In the genomic region with DNA sequence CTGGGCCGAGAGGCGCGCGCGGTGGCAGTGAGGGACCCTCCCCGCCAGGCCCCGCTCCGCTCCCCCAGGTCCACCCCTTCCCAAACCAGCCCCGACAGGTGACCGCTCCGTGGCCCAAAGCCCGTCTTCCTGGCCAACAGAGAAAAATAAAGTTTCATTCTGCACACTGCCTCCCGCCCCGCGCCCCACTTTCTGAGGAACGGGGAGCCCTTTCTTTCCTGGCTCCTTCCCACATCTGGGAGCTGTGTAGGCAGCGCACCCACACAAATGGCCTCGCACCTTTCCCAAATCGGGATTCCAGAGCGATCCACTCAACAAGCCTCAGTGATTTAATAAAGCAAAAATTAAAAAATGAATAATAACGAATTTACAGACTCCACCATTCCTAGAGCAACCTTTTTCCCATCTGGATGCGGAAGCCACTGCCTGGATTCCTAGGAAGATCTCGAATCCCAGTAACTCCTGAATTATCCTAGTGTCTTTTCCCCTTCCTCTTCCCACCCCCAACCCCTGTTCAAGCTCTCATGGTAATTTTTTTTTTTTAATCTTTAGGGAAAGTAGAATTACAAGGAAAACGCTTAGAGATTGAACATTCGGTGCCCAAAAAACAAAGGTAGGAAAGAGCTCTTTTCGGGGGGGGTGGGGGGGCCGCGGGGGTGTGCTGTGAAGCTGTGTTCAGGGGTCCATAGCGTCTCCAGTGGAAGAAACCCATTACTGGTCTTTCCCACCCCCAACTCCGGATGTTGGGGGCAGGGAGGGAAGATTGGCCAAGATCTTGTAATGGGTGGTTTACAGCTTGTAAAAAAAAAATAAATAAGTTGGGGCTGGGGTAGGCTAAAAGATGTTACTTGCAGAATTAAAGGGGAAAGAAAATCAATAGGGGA, we compare ENCODE assay signal across 9 cellular contexts. TPM values are rescaled to one million over a fixed set of nuclear protein-coding genes. Genes with fewer than 3 reads are reported as not detected.
DNase-seq lines count a peak whose midpoint lies in the region; ATAC-seq and TF ChIP-seq lines count a peak whose summit lies in the region.
"Had no signal": no experiment of that assay in that cellular context is flagged by ENCODE, and none has a peak within 500 bp of the region (broad histone marks: within the 10 kb centered on the region; RNA-seq: fewer than 3 reads in every experiment).

No MANE protein-coding gene starts in this region.

- no peaks in the 10 kb centered on the region for H3K9me3 ChIP-seq in Caco-2

- H3K4me3 Mint-ChIP-seq in Caco-2 (ENCODE audit: unreplicated experiment): peak overlapping the region; percentile 86
- peak overlapping the region in 3 of 4 donors; percentile 81 to 83 (median 82) for H3K4me3 Mint-ChIP-seq in IgD-negative memory B cell
- peak overlapping the region; percentile 69 for H3K4me3 Mint-ChIP-seq in central memory CD8-positive, alpha-beta T cell
- peak overlapping the region; percentile 70 for H3K4me3 Mint-ChIP-seq in natural killer cell

- H3K4me1 Mint-ChIP-seq in Caco-2 (ENCODE audit: low read depth, unreplicated experiment) (peaks cover 43% of the 10 kb centered on the region), IgD-negative memory B cell (peaks cover 14 to 20% (median 15%) of the 10 kb centered on the region in 3 donors), natural killer cell (peaks cover 13 to 37% of the 10 kb centered on the region in 2 donors)
- peaks cover 24% of the 10 kb centered on the region for H3K4me1 Mint-ChIP-seq in central memory CD8-positive, alpha-beta T cell

- no peak for ATAC-seq in central memory CD8-positive, alpha-beta T cell (replicated peaks; ENCODE audit: extremely low read depth, poor library complexity, severe bottlenecking)
- no peak for ATAC-seq in natural killer cell

- POLR2A ChIA-PET in Caco-2 (lab: Charles Lee): interaction anchor here (0.6 to 4.9 kb wide), 15 partner anchors 7 to 383 kb away, joined by 3 to 73 read pairs (median 6); a partner anchor contains a TSS

- H3K4me1 ChIP-seq in Caco-2: peaks cover 46% of the 10 kb centered on the region

- peak overlapping the region; percentile 94 for H3K27ac Mint-ChIP-seq in Caco-2 (ENCODE audit: unreplicated experiment)
- H3K27ac Mint-ChIP-seq in IgD-negative memory B cell: peak overlapping the region in 2 of 3 donors; percentile 74 to 81
- H3K27ac Mint-ChIP-seq in central memory CD8-positive, alpha-beta T cell (ENCODE audit: low read depth): peak overlapping the region; percentile 29
- no peak overlapping the region for H3K27ac Mint-ChIP-seq in natural killer cell

- peak in 1 of 2 experiments; percentile 59 for DNase-seq in Caco-2
- no peak for DNase-seq in central memory CD8-positive, alpha-beta T cell (ENCODE audit: low spot score in 2 of 2)
- no peak for DNase-seq in natural killer cell
- DNase-seq in cerebellum (ENCODE audit: low spot score): no peak
- DNase-seq in retina: no peak
- no peak for DNase-seq in NK-92 treated with Interleukin-12 subunit alpha and Interleukin-12 subunit beta, amount 100 ng/mL, for 24 hours (lab: John Stamatoyannopoulos, UW)
- DNase-seq in NCI-H1092 (lab: John Stamatoyannopoulos, UW): no peak
- DNase-seq: NCI-H1092 treated with DMSO at 0.1 percent for 48 hours had no signal

- no TSS peak for BruUV-seq in Caco-2 (replicated peaks; lab: Mats Ljungman, UMichigan)

- no peaks in the 10 kb centered on the region for H3K36me3 ChIP-seq in Caco-2 (ENCODE audit: control insufficient read depth, insufficient read depth, low read length)

- H3K36me3 Mint-ChIP-seq in Caco-2 (ENCODE audit: insufficient read depth, unreplicated experiment) (peaks cover 86% of the 10 kb centered on the region), IgD-negative memory B cell (peaks cover 1% of the 10 kb centered on the region), natural killer cell (no peaks in the 10 kb centered on the region)
- H3K36me3 Mint-ChIP-seq in central memory CD8-positive, alpha-beta T cell (ENCODE audit: insufficient read depth): peaks cover 17% of the 10 kb centered on the region

- no peaks in the 10 kb centered on the region for H3K9me3 Mint-ChIP-seq in Caco-2 (ENCODE audit: unreplicated experiment)
- peaks cover 0 to 10% (median 4%) of the 10 kb centered on the region in 3 donors for H3K9me3 Mint-ChIP-seq in IgD-negative memory B cell
- no peaks in the 10 kb centered on the region for H3K9me3 Mint-ChIP-seq in central memory CD8-positive, alpha-beta T cell
- no peaks in the 10 kb centered on the region for H3K9me3 Mint-ChIP-seq in natural killer cell

- no peaks in the 10 kb centered on the region for H3K27me3 Mint-ChIP-seq in Caco-2 (ENCODE audit: insufficient read depth, unreplicated experiment)
- H3K27me3 Mint-ChIP-seq in IgD-negative memory B cell: peaks cover 73% of the 10 kb centered on the region
- peaks cover 98% of the 10 kb centered on the region for H3K27me3 Mint-ChIP-seq in central memory CD8-positive, alpha-beta T cell
- H3K27me3 Mint-ChIP-seq in natural killer cell (ENCODE audit: low read depth in 2 of 2): peaks cover 71 to 78% of the 10 kb centered on the region in 2 donors

- H3K27me3 ChIP-seq in Caco-2 (replicated peaks; ENCODE audit: control insufficient read depth, insufficient read depth, low read length): no peaks in the 10 kb centered on the region

- peak overlapping the region; percentile 82 for H3K4me3 ChIP-seq in Caco-2 (ENCODE audit: low read depth, low read length)

- CTCF ChIA-PET in Caco-2 (lab: Charles Lee): interaction anchor here (0.6 to 7.1 kb wide), 14 partner anchors 23 to 272 kb away, joined by 3 to 136 read pairs (median 4); a partner anchor contains a TSS

- intact Hi-C loops in Caco-2 (cut with micrococcal nuclease; ENCODE audit: unreplicated experiment): no loop called here
- intact Hi-C loops in natural killer cell (cut with micrococcal nuclease): no loop called here

- TF ChIP-seq CTCF in Caco-2 (IDR thresholded peaks at IDR 0.05; ENCODE audit: insufficient read depth in 1 of 2, low read depth in 1 of 2, low read length in 1 of 2, severe bottlenecking in 1 of 2, unreplicated experiment in 1 of 2): peak in 1 of 2 experiments; percentile 43
- no peak for TF ChIP-seq CTCF in natural killer cell (IDR thresholded peaks at IDR 0.05)

RNA-seq across cellular contexts. Expression of a gene that starts 1.6 kb away (rescaled TPM):
- total RNA-seq in Caco-2 (2022) (583 and 601 TPM in 2 replicates), natural killer cell (not detected), cerebellum (8.5 TPM)
- not detected for polyA plus RNA-seq in IgD-negative memory B cell

RNA-seq across cellular contexts. Expression of a gene that starts 30.4 kb away (rescaled TPM):
- total RNA-seq in Caco-2 (2022) (0.59 and 0.63 TPM in 2 replicates), natural killer cell (not detected), cerebellum (not detected)
- polyA plus RNA-seq in IgD-negative memory B cell: not detected

RNA-seq across cellular contexts. Expression of a gene that starts 54.2 kb away (rescaled TPM):
- total RNA-seq in Caco-2 (2022) (457 and 461 TPM in 2 replicates), natural killer cell (10 to 100 TPM; 76.9 to 86.0 (median 78.3) TPM), cerebellum (28.9 TPM)
- polyA plus RNA-seq in IgD-negative memory B cell: 108 TPM

Comparison
In these comparisons a context has a peak if more than half of its experiments do, and no peak if none do; other contexts are left out.
1. H3K27ac Mint-ChIP-seq: peak in Caco-2 (single experiment), IgD-negative memory B cell (2 of 3) and central memory CD8-positive, alpha-beta T cell (single experiment); none in natural killer cell (0 of 2).
2. RNA of a gene that starts 1.6 kb away (total RNA-seq): 583 to 601 TPM in Caco-2; 8.5 TPM in cerebellum (single experiment) and not detected in natural killer cell; every median in the first group is over 10 times any median in the second.
3. Peak in every context shown above with its lines, with median percentiles within 50 percentile points of each other: H3K4me3 Mint-ChIP-seq.